10 cellular contexts compared by ENCODE assay signal in the genomic region with DNA sequence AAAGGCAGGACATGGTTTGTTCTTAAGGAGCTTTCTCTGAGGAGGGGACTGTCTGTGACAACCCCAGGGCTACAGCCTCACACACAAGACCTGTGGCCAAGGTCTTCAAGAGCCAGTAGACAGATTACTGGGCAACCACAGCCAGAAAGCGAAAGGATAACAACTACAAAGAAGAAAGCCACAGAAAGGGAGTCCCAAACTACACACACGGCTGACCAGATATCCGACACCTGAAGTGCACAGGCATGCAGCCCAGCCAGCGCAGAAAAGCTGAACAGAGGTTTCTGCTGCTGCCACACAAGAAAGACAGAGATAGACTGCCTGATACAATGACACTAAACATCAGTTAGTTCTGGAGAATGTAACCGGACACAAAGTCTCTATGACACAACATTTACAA. TPM values are rescaled to one million over a fixed set of nuclear protein-coding genes. Genes with fewer than 3 reads are reported as not detected.
DNase-seq lines count a peak whose midpoint lies in the region; ATAC-seq and FAIRE-seq lines count a peak whose summit lies in the region.
"Had no signal": no experiment of that assay in that cellular context is flagged by ENCODE, and none has a peak within 500 bp of the region (broad histone marks: within the 10 kb centered on the region; RNA-seq: fewer than 3 reads in every experiment).

No MANE protein-coding gene starts in this region.

- DNase-seq in natural killer cell treated with Interleukin-12 subunit alpha and Interleukin-12 subunit beta and Interleukin-15 and Interleukin-18, amount 100 ng/mL, for 72 hours (ENCODE audit: low spot score) = no peak
- DNase-seq in HuH-7.5 (ENCODE audit: low spot score) (no peak), urothelium cell line (ENCODE audit: low spot score) (no peak), UCSD-AML1 (lab: John Stamatoyannopoulos, UW; ENCODE audit: unreplicated experiment) (no peak), cardiac septum (ENCODE audit: low spot score) (no peak)
- DNase-seq: pancreas, T-cell had no signal

- H3K4me1 Mint-ChIP-seq in natural killer cell treated with Interleukin-12 subunit alpha and Interleukin-12 subunit beta and Interleukin-15 and Interleukin-18, amount 100 ng/mL, for 72 hours (ENCODE audit: low read depth in 2 of 2) = peaks cover 31 to 35% of the 10 kb centered on the region in 2 donors

- H3K36me3 Mint-ChIP-seq in natural killer cell treated with Interleukin-12 subunit alpha and Interleukin-12 subunit beta and Interleukin-15 and Interleukin-18, amount 100 ng/mL, for 72 hours = peaks cover 17% of the 10 kb centered on the region

- no peaks in the 10 kb centered on the region for H3K9me3 Mint-ChIP-seq in natural killer cell treated with Interleukin-12 subunit alpha and Interleukin-12 subunit beta and Interleukin-15 and Interleukin-18, amount 100 ng/mL, for 72 hours
- H3K9me3 Mint-ChIP-seq: T-cell had no signal

- FAIRE-seq in urothelium cell line (lab: Jason Lieb, UNC) = no peak
- FAIRE-seq: pancreas had no signal

- no peaks in the 10 kb centered on the region for H3K27me3 Mint-ChIP-seq in natural killer cell treated with Interleukin-12 subunit alpha and Interleukin-12 subunit beta and Interleukin-15 and Interleukin-18, amount 100 ng/mL, for 72 hours
- H3K27me3 Mint-ChIP-seq: T-cell had no signal

- ATAC-seq in GM18858 (IDR thresholded peaks at IDR 0.05; ENCODE audit: unreplicated experiment) (peak; percentile 62), GM21723 (IDR thresholded peaks at IDR 0.05; ENCODE audit: unreplicated experiment) (peak; percentile 64), HG03558 (IDR thresholded peaks at IDR 0.05; ENCODE audit: extremely low read depth, unreplicated experiment) (peak; percentile 48)
- ATAC-seq in natural killer cell treated with Interleukin-12 subunit alpha and Interleukin-12 subunit beta and Interleukin-15 and Interleukin-18, amount 100 ng/mL, for 72 hours = peak; percentile 76 to 77
- ATAC-seq: pancreas, T-cell had no signal

- intact Hi-C loops in cardiac septum (cut with DNase I) = no loop called here

- H3K4me3 Mint-ChIP-seq in natural killer cell treated with Interleukin-12 subunit alpha and Interleukin-12 subunit beta and Interleukin-15 and Interleukin-18, amount 100 ng/mL, for 72 hours = no peak overlapping the region
- H3K4me3 Mint-ChIP-seq: T-cell had no signal

- peak overlapping the region; percentile 14 to 50 for H3K27ac Mint-ChIP-seq in natural killer cell treated with Interleukin-12 subunit alpha and Interleukin-12 subunit beta and Interleukin-15 and Interleukin-18, amount 100 ng/mL, for 72 hours

RNA-seq across cellular contexts. Expression of a gene that starts 21.4 kb away (rescaled TPM):
- total RNA-seq in natural killer cell treated with Interleukin-12 subunit alpha and Interleukin-12 subunit beta and Interleukin-15 and Interleukin-18, amount 100 ng/mL, for 72 hours = 100 to 1,000 TPM in 1 of 2 donors, 10 to 100 TPM in 1; 89.1 to 145 TPM
- 31.3 TPM for total RNA-seq in cardiac septum
